Comparison of ENCODE assay signal across 15 cellular contexts in genomic region chr11:12161603-12162350, GRCh38. TPM values are rescaled to one million over a fixed set of nuclear protein-coding genes. Genes with fewer than 3 reads are reported as not detected.
DNase-seq lines count a peak whose midpoint lies in the region; ATAC-seq and TF ChIP-seq lines count a peak whose summit lies in the region.
"Had no signal": no experiment of that assay in that cellular context is flagged by ENCODE, and none has a peak within 500 bp of the region (broad histone marks: within the 10 kb centered on the region; RNA-seq: fewer than 3 reads in every experiment).

No MANE protein-coding gene starts in this region.

- in situ Hi-C loops in mammary epithelial cell (cut with MboI; ENCODE audit: low sequenced_read_pairs in 2 of 2): no loop called here

- peaks cover 30% of the 10 kb centered on the region for H3K36me3 ChIP-seq in mammary epithelial cell (ENCODE audit: insufficient read depth, low read length)
- H3K36me3 ChIP-seq in breast epithelium: no peaks in the 10 kb centered on the region
- peaks cover 49% of the 10 kb centered on the region for H3K36me3 ChIP-seq in mesodermal cell (ENCODE audit: control insufficient read depth, insufficient read depth, low read length)
- peaks cover 4 to 22% (median 10%) of the 10 kb centered on the region in 4 donors for H3K36me3 ChIP-seq in upper lobe of left lung
- no peaks in the 10 kb centered on the region for H3K36me3 ChIP-seq in OCI-LY7 (ENCODE audit: insufficient read depth, low read length)
- H3K36me3 ChIP-seq: prostate gland had no signal

- H3K4me2 ChIP-seq in mammary epithelial cell (ENCODE audit: insufficient read depth, low read depth, low read length) (no peak overlapping the region), OCI-LY7 (ENCODE audit: low read length) (no peak overlapping the region)
- H3K4me2 ChIP-seq: A549 had no signal

- ATAC-seq in upper lobe of left lung (ENCODE audit: low FRiP score in 2 of 2) (no peak), GM21381 (IDR thresholded peaks at IDR 0.05; ENCODE audit: unreplicated experiment) (no peak)
- ATAC-seq: A549, natural killer cell had no signal

- no peak overlapping the region for H3K9ac ChIP-seq in mammary epithelial cell (ENCODE audit: insufficient read depth, low read length)

- H3K9me3 ChIP-seq in mammary epithelial cell (replicated peaks; ENCODE audit: insufficient read depth, low read length) (no peaks in the 10 kb centered on the region), breast epithelium (no peaks in the 10 kb centered on the region), mesodermal cell (ENCODE audit: control insufficient read depth, low read length) (no peaks in the 10 kb centered on the region), upper lobe of left lung (no peaks in the 10 kb centered on the region), OCI-LY7 (ENCODE audit: low read length) (no peaks in the 10 kb centered on the region)
- H3K9me3 ChIP-seq: A549, prostate gland had no signal

- 93% methylated on average over 12 of the region's 12 CpGs for WGBS in mammary epithelial cell (ENCODE audit: low coverage, missing lambda C conversion rate)
- 95 to 96% methylated on average over 10 of the region's 12 CpGs for WGBS in mesodermal cell (ENCODE audit: insufficient coverage in 2 of 2), 2 experiments
- 79 to 90% methylated on average over 12 of the region's 12 CpGs for WGBS in upper lobe of left lung, 2 donors

- TF ChIP-seq EP300 in upper lobe of left lung (IDR thresholded peaks at IDR 0.05): no peak

- H3K4me3 ChIP-seq in mammary epithelial cell (replicated peaks in 1 of 3; ENCODE audit: insufficient read depth in 1 of 3, low read depth in 2 of 3, low read length in 3 of 3): no peak overlapping the region
- H3K4me3 ChIP-seq in breast epithelium: no peak overlapping the region
- no peak overlapping the region for H3K4me3 ChIP-seq in dorsolateral prefrontal cortex
- H3K4me3 ChIP-seq in mesodermal cell (ENCODE audit: extremely low read depth, insufficient read depth, low read length, poor library complexity, severe bottlenecking): no peak overlapping the region
- no peak overlapping the region for H3K4me3 ChIP-seq in upper lobe of left lung
- H3K4me3 ChIP-seq in OCI-LY7 (ENCODE audit: low read depth, low read length, poor library complexity, severe bottlenecking): no peak overlapping the region
- H3K4me3 ChIP-seq: A549, prostate gland had no signal

- H3K27me3 ChIP-seq in mammary epithelial cell (ENCODE audit: insufficient read depth, low read length): no peaks in the 10 kb centered on the region
- H3K27me3 ChIP-seq in breast epithelium: no peaks in the 10 kb centered on the region
- H3K27me3 ChIP-seq in dorsolateral prefrontal cortex: no peaks in the 10 kb centered on the region
- H3K27me3 ChIP-seq in upper lobe of left lung: no peaks in the 10 kb centered on the region

- DNase-seq in mammary epithelial cell (no peak), breast epithelium (ENCODE audit: low spot score in 2 of 2) (no peak), dorsolateral prefrontal cortex (peak in 1 of 10 donors; percentile 41), upper lobe of left lung (no peak), OCI-LY7 (ENCODE audit: low spot score) (no peak), NCI-H1930 (lab: John Stamatoyannopoulos, UW) (no peak)
- DNase-seq: CD4-positive, alpha-beta T cell; hippocampal formation; natural killer cell; NCI-H187; NCI-H446 had no signal

- TF ChIP-seq CTCF in mammary epithelial cell (conservative IDR thresholded peaks at IDR 0.05 in 1 of 2, IDR thresholded peaks at IDR 0.05 in 1 of 2; ENCODE audit: extremely low read depth in 1 of 2, insufficient read depth in 1 of 2, low read depth in 1 of 2, low read length in 2 of 2): no peak
- TF ChIP-seq CTCF in breast epithelium (IDR thresholded peaks at IDR 0.05): no peak
- TF ChIP-seq CTCF in dorsolateral prefrontal cortex (IDR thresholded peaks at IDR 0.05 in 54 of 56, conservative IDR thresholded peaks at IDR 0.05 in 2 of 56; ENCODE audit: low read depth in 1 of 56, partially characterized antibody in 56 of 56): no peak
- no peak for TF ChIP-seq CTCF in upper lobe of left lung (IDR thresholded peaks at IDR 0.05)
- no peak for TF ChIP-seq CTCF in OCI-LY7 (conservative IDR thresholded peaks at IDR 0.05; ENCODE audit: low read length)

- dilution Hi-C loops in mammary epithelial cell (cut with HindIII; ENCODE audit: low sequenced_read_pairs): loop anchor here (5.0 kb wide), 3 partner anchors 34 to 94 kb away; no protein-coding TSS in a partner anchor

- CTCF ChIA-PET in mammary epithelial cell (lab: Charles Lee; ENCODE audit: low non-redundant PET): no interaction called here
- CTCF ChIA-PET in OCI-LY7 (lab: Charles Lee; ENCODE audit: unreplicated experiment): no interaction called here

- no peak overlapping the region for H2AFZ ChIP-seq in mammary epithelial cell (ENCODE audit: low read depth, low read length)
- no peak overlapping the region for H2AFZ ChIP-seq in OCI-LY7 (ENCODE audit: low read length)

- intact Hi-C loops in mammary epithelial cell (cut with micrococcal nuclease): loop anchor here (1.0 kb wide), 1 partner anchor 75 kb away; no protein-coding TSS in a partner anchor
- intact Hi-C loops in breast epithelium (cut with DNase I; ENCODE audit: low total_unique reads): no loop called here
- intact Hi-C loops in dorsolateral prefrontal cortex (cut with DNase I): loop anchor here (5.0 kb wide), 3 partner anchors 56 to 76 kb away; no protein-coding TSS in a partner anchor
- intact Hi-C loops in OCI-LY7 (cut with micrococcal nuclease; ENCODE audit: unreplicated experiment): no loop called here

- POLR2A ChIA-PET in OCI-LY7 (lab: Charles Lee): no interaction called here

- TF ChIP-seq POLR2A in breast epithelium (IDR thresholded peaks at IDR 0.05): no peak
- no peak for TF ChIP-seq POLR2A in upper lobe of left lung (IDR thresholded peaks at IDR 0.05)

- H3K27ac ChIP-seq in mammary epithelial cell (ENCODE audit: insufficient read depth, low read depth, low read length): peak overlapping the region; percentile 98
- H3K27ac ChIP-seq in breast epithelium: no peak overlapping the region
- H3K27ac ChIP-seq in dorsolateral prefrontal cortex: peak overlapping the region in 48 of 59 donors; percentile 3 to 94 (median 85)
- H3K27ac ChIP-seq in mesodermal cell (ENCODE audit: low read depth, low read length, severe bottlenecking): peak overlapping the region; percentile 37
- H3K27ac ChIP-seq in upper lobe of left lung: peak overlapping the region; percentile 16 to 76 (median 68)
- no peak overlapping the region for H3K27ac ChIP-seq in OCI-LY7 (ENCODE audit: low read depth, low read length, poor library complexity, severe bottlenecking)

- H3K4me1 ChIP-seq in mammary epithelial cell (ENCODE audit: insufficient read depth, low read length): peaks cover 70% of the 10 kb centered on the region
- H3K4me1 ChIP-seq in breast epithelium: peaks cover 0 to 5% of the 10 kb centered on the region in 2 donors
- peaks cover 85% of the 10 kb centered on the region for H3K4me1 ChIP-seq in mesodermal cell (ENCODE audit: control insufficient read depth, insufficient read depth, low read length, poor library complexity, severe bottlenecking)
- peaks cover 30 to 54% (median 49%) of the 10 kb centered on the region in 4 donors for H3K4me1 ChIP-seq in upper lobe of left lung
- no peaks in the 10 kb centered on the region for H3K4me1 ChIP-seq in OCI-LY7 (ENCODE audit: insufficient read depth, low read length, poor library complexity, severe bottlenecking)
- H3K4me1 ChIP-seq: prostate gland had no signal

- no TSS peak for BruUV-seq in mammary epithelial cell (replicated peaks; lab: Mats Ljungman, UMichigan)
- BruUV-seq in OCI-LY7 (replicated peaks; lab: Mats Ljungman, UMichigan): no TSS peak

- no peaks in the 10 kb centered on the region for H4K20me1 ChIP-seq in mammary epithelial cell (ENCODE audit: insufficient read depth, low read length)
- H4K20me1 ChIP-seq in OCI-LY7 (ENCODE audit: insufficient read depth, low read length): no peaks in the 10 kb centered on the region

- H3K79me2 ChIP-seq in mammary epithelial cell (ENCODE audit: insufficient read depth, low read length): peaks cover 78% of the 10 kb centered on the region
- no peaks in the 10 kb centered on the region for H3K79me2 ChIP-seq in OCI-LY7 (ENCODE audit: insufficient read depth, low read depth, low read length)

- H3K9me2 ChIP-seq in OCI-LY7 (ENCODE audit: insufficient read depth, low read length): no peaks in the 10 kb centered on the region

RNA-seq across cellular contexts. Expression of gene MICAL2, which starts 51.4 kb away (rescaled TPM):
- total RNA-seq in mammary epithelial cell: 100 to 1,000 TPM; 163 to 339 TPM
- 71.2 TPM for polyA plus RNA-seq in mammary epithelial cell
- polyA minus RNA-seq in mammary epithelial cell: 276 TPM
- 10 to 100 TPM; 30.9 to 52.4 (median 38.6) TPM for total RNA-seq in breast epithelium
- 100 to 1,000 TPM; 104 to 402 (median 289) TPM for total RNA-seq in dorsolateral prefrontal cortex
- polyA plus RNA-seq in mesodermal cell (2013, experiment 1 of 2): 99.2 TPM
- polyA plus RNA-seq in mesodermal cell (2013, experiment 2 of 2): 85.1 TPM
- 100 to 1,000 TPM; 138 to 327 (median 175) TPM for total RNA-seq in upper lobe of left lung
- not detected in 2 replicates for total RNA-seq in OCI-LY7 (2014; rRNA removed; shearing (Covaris generic))
- 0.59 TPM in 1 of 2 replicates, not detected in the other for total RNA-seq in OCI-LY7 (2022)

Comparison
In these comparisons a context has a peak if more than half of its experiments do, and no peak if none do; other contexts are left out.
1. H3K27ac ChIP-seq: peak in mammary epithelial cell (single experiment), dorsolateral prefrontal cortex (48 of 59), mesodermal cell (single experiment) and upper lobe of left lung (4 of 4); none in breast epithelium (0 of 2) and OCI-LY7 (single experiment).
2. intact Hi-C loops: an anchor here in mammary epithelial cell (1.0 kb wide) and dorsolateral prefrontal cortex (5.0 kb wide); none called in breast epithelium and OCI-LY7.
3. RNA of gene MICAL2, which starts 51.4 kb away (total RNA-seq): 163 to 339 TPM in mammary epithelial cell, 104 to 402 TPM in dorsolateral prefrontal cortex, 138 to 327 TPM in upper lobe of left lung and 30.9 to 52.4 TPM in breast epithelium; 0.59 TPM in OCI-LY7; every median in the first group is over 10 times any median in the second.